In the genomic region with DNA sequence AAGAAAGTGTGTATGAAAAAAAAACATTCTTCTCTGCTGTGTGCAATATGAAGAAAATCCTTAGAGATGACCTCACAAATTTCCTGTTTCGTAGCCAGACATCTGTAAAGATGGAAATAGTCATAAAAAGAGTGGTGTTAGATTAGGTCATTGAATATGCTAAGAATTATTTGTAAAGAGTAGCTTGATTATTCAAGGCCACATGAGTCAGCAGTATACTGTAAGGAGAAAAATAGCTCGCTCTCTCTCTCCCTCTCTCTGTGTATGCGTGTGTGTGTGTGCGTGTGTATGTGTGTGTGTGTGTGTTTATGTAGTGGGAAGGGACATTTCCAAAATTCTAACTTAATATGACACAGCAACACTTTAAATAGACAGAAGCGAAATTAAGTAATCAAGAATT, we compare ENCODE assay signal across 12 cellular contexts.
A peak's percentile ranks its signal among the peaks of the same experiment; 100 is the strongest.
DNase-seq lines count a peak whose midpoint lies in the region; ATAC-seq lines count a peak whose summit lies in the region.
"Had no signal": no experiment of that assay in that cellular context is flagged by ENCODE, and none has a peak within 500 bp of the region (broad histone marks: within the 10 kb centered on the region; RNA-seq: fewer than 3 reads in every experiment).

No MANE protein-coding gene starts in this region.

- no peaks in the 10 kb centered on the region for H3K36me3 ChIP-seq in ACC112 (ENCODE audit: insufficient read depth, low read length)

- peaks cover 17% of the 10 kb centered on the region for H3K4me1 ChIP-seq in ACC112 (ENCODE audit: control insufficient read depth, insufficient read depth, low read length, unreplicated experiment)

- no peaks in the 10 kb centered on the region for H3K79me2 ChIP-seq in ACC112 (ENCODE audit: control insufficient read depth, insufficient read depth, low read length, unreplicated experiment)

- H3K4me3 ChIP-seq in ACC112 (ENCODE audit: low read depth, low read length): no peak overlapping the region
- H3K4me3 ChIP-seq: skin epidermis had no signal

- H3K27me3 ChIP-seq in ACC112 (ENCODE audit: insufficient read depth, low read length): no peaks in the 10 kb centered on the region

- H3K27ac ChIP-seq in ACC112 (ENCODE audit: low read depth, low read length): no peak overlapping the region
- H3K27ac ChIP-seq: skin epidermis had no signal

- peak; percentile 87 for DNase-seq in HS-5 (ENCODE audit: low read depth)
- peak; percentile 68 for DNase-seq in amniotic stem cell (lab: John Stamatoyannopoulos, UW)
- DNase-seq in foreskin melanocyte: peak; percentile 62
- DNase-seq in HK-2 (ENCODE audit: unreplicated experiment): no peak
- no peak for DNase-seq in T1000 (lab: John Stamatoyannopoulos, UW)
- DNase-seq: activated naive CD4-positive, alpha-beta T cell treated with anti-CD3 and anti-CD28 coated beads for 36 hours; SW 1271; trophoblast cell had no signal

- no peak for ATAC-seq in GM18517 (IDR thresholded peaks at IDR 0.05; ENCODE audit: unreplicated experiment)
- no peak for ATAC-seq in HG02571 (IDR thresholded peaks at IDR 0.05; ENCODE audit: unreplicated experiment)

- peak overlapping the region; percentile 7 for H2AFZ ChIP-seq in ACC112 (ENCODE audit: low read length, unreplicated experiment)

Comparison
In these comparisons a context has a peak if more than half of its experiments do, and no peak if none do; other contexts are left out.
1. DNase-seq: peak in HS-5 (single experiment), amniotic stem cell (single experiment) and foreskin melanocyte (single experiment); none in HK-2 (single experiment) and T1000 (single experiment).